ENCODE assay signal across 32 cellular contexts in the genomic region with DNA sequence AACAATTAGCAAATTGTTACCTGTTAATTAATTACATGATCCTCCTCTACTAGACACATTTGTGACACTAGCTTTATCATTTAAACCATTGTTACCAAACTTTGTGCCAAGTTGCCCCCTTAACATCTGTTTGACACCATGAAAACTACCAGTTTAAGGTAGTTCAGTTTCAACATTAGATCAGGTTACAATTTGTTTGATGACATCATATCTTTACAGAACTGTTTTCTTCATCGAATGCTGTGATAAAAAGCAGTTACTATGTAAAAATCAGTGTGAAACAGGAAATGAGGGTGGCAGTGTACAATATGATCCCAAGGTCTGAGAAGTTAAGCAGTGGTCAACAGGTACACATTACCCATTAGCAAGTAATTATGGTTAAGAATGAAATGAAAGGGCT.
"Had no signal": no experiment of that assay in that cellular context is flagged by ENCODE, and none has a peak within 500 bp of the region (broad histone marks: within the 10 kb centered on the region; RNA-seq: fewer than 3 reads in every experiment).

No MANE protein-coding gene starts in this region.

- H3K27ac ChIP-seq: adrenal gland, body of pancreas, brain microvascular endothelial cell, breast epithelium, VCaP had no signal

- ATAC-seq: activated CD8-positive, alpha-beta memory T cell treated with anti-CD3 and anti-CD28 coated beads, Interleukin-2, amount 10 ng/mL, durations not matched to agents 7 days and 5 days; activated CD8-positive, alpha-beta T cell treated with anti-CD3 and anti-CD28 coated beads, Interleukin-2, amount 10 ng/mL, durations not matched to agents 7 days and 5 days; activated naive CD4-positive, alpha-beta T cell treated with anti-CD3 and anti-CD28 coated beads, Interleukin-2, amount 50 U/mL, for 72 hours; body of pancreas had no signal

- H3K27me3 ChIP-seq: adrenal gland, body of pancreas, brain microvascular endothelial cell, breast epithelium had no signal

- H3K36me3 ChIP-seq: adrenal gland, brain microvascular endothelial cell, breast epithelium had no signal

- H3K4me3 ChIP-seq: adrenal gland, body of pancreas, breast epithelium had no signal

- H3K4me1 ChIP-seq: body of pancreas, breast epithelium had no signal

- DNase-seq: activated B cell treated with CpG ODN at 0.5 μM for 24 hours; activated CD4-positive, alpha-beta memory T cell treated with anti-CD3 and anti-CD28 coated beads, Interleukin-2, amount 10 ng/mL, durations not matched to agents 7 days and 5 days; activated CD4-positive, alpha-beta T cell treated with anti-CD3 and anti-CD28 coated beads for 4 hours; activated CD4-positive, alpha-beta T cell treated with anti-CD3 and anti-CD28 coated beads, Interleukin-2, amount 10 ng/mL, durations not matched to agents 24 days and 14 days; activated CD4-positive, alpha-beta T cell treated with anti-CD3 and anti-CD28 coated beads, Interleukin-2, amount 50 U/mL, for 48 hours; activated CD4-positive, CD25-positive, alpha-beta regulatory T cell treated with anti-CD3 and anti-CD28 coated beads, Interleukin-2, amount 50 U/mL, for 72 hours; activated CD8-positive, alpha-beta memory T cell treated with anti-CD3 and anti-CD28 coated beads for 24 hours; activated CD8-positive, alpha-beta memory T cell treated with anti-CD3 and anti-CD28 coated beads, Interleukin-2, amount 10 ng/mL, durations not matched to agents 7 days and 5 days; activated CD8-positive, alpha-beta memory T cell treated with anti-CD3 and anti-CD28 coated beads, Interleukin-2, amount 50 U/mL, for 48 hours; activated CD8-positive, alpha-beta T cell treated with anti-CD3 and anti-CD28 coated beads, Interleukin-2, amount 10 ng/mL, durations not matched to agents 7 days and 5 days; activated effector memory CD4-positive, alpha-beta T cell treated with Interleukin-2 at 50 U/mL for 16 hours; activated gamma-delta T cell; activated naive CD4-positive, alpha-beta T cell; activated naive CD4-positive, alpha-beta T cell treated with anti-CD3 and anti-CD28 coated beads for 36 hours; activated naive CD4-positive, alpha-beta T cell treated with anti-CD3 and anti-CD28 coated beads, Interleukin-2, amount 50 U/mL, for 16 hours; activated naive CD8-positive, alpha-beta T cell treated with anti-CD3 and anti-CD28 coated beads for 36 hours; activated T-cell treated with anti-CD3 and anti-CD28 coated beads, Interleukin-2, amount 50 U/mL, for 24 hours; activated T-cell treated with anti-CD3 and anti-CD28 coated beads, Interleukin-2, amount 50 U/mL, for 48 hours; adrenal gland; amniotic stem cell; aorta; body of pancreas; brain microvascular endothelial cell; central memory CD4-positive, alpha-beta T cell; T-helper 2 cell; T-helper 9 cell had no signal

- FAIRE-seq: astrocyte, colon, TTC549 had no signal

- H3K9me3 ChIP-seq: adrenal gland, body of pancreas, breast epithelium had no signal
